Comparison of ENCODE assay signal across 1 cellular context in genomic region chr20:17648782-17649730, GRCh38.
TF ChIP-seq lines count a peak whose summit lies in the region.

No MANE protein-coding gene starts in this region.

TF ChIP-seq in GM23338, 12 proteins besides CTCF, POLR2A, EP300 and RAD21 (continued from another document):
- TF ChIP-seq ETS1 (IDR thresholded peaks at IDR 0.05) (no peak), POLR2AphosphoS5 (IDR thresholded peaks at IDR 0.05; ENCODE audit: low read depth) (no peak), EZH2 (IDR thresholded peaks at IDR 0.05; ENCODE audit: low read depth, unreplicated experiment) (no peak), NANOG (IDR thresholded peaks at IDR 0.05; ENCODE audit: borderline replicate concordance) (no peak), ZNF462 (CRISPR knock-in tag; IDR thresholded peaks at IDR 0.05) (no peak), CREB1 (CRISPR knock-in tag; IDR thresholded peaks at IDR 0.05; ENCODE audit: low read depth) (no peak), STAT1 (IDR thresholded peaks at IDR 0.05; ENCODE audit: unreplicated experiment) (no peak), ZNF331 (CRISPR knock-in tag; IDR thresholded peaks at IDR 0.05; ENCODE audit: low read depth) (no peak), EZH2phosphoT487 (IDR thresholded peaks at IDR 0.05; ENCODE audit: unreplicated experiment) (no peak), ZNF114 (CRISPR knock-in tag; IDR thresholded peaks at IDR 0.05) (no peak)
TF ChIP-seq in GM23338: peak in this region for 0.
